ENCODE assay signal across 1 cellular context in genomic region chr19:38558933-38559332, GRCh38. TPM values are rescaled to one million over a fixed set of nuclear protein-coding genes. Genes with fewer than 3 reads are reported as not detected.
"Had no signal": no experiment of that assay in that cellular context is flagged by ENCODE, and none has a peak within 500 bp of the region (broad histone marks: within the 10 kb centered on the region; RNA-seq: fewer than 3 reads in every experiment).

No MANE protein-coding gene starts in this region.

RNA-seq across cellular contexts. Expression of gene MAP4K1, which starts 58.8 kb away (rescaled TPM):
- total RNA-seq: glomerular endothelial cell had no signal
